In genomic region chr7:108094375-108094774, GRCh38 we compare ENCODE assay signal across 13 cellular contexts. TPM values are rescaled to one million over a fixed set of nuclear protein-coding genes. Genes with fewer than 3 reads are reported as not detected.
DNase-seq lines count a peak whose midpoint lies in the region; ATAC-seq, FAIRE-seq and TF ChIP-seq lines count a peak whose summit lies in the region.
"Had no signal": no experiment of that assay in that cellular context is flagged by ENCODE, and none has a peak within 500 bp of the region (broad histone marks: within the 10 kb centered on the region; RNA-seq: fewer than 3 reads in every experiment).

No MANE protein-coding gene starts in this region.

- POLR2A ChIA-PET in CD8-positive, alpha-beta T cell (lab: Charles Lee): no interaction called here

- H3K9me3 ChIP-seq in pancreas (no peaks in the 10 kb centered on the region), kidney (ENCODE audit: control insufficient read depth in 1 of 2, low read length in 2 of 2) (no peaks in the 10 kb centered on the region)
- no peaks in the 10 kb centered on the region for H3K9me3 ChIP-seq in CD8-positive, alpha-beta T cell (ENCODE audit: low read length)
- H3K9me3 ChIP-seq: Peyer's patch had no signal

- H3K36me3 ChIP-seq in pancreas (no peaks in the 10 kb centered on the region), kidney (ENCODE audit: control insufficient read depth in 1 of 2, insufficient read depth in 2 of 2, low read length in 2 of 2) (no peaks in the 10 kb centered on the region)
- H3K36me3 ChIP-seq in CD8-positive, alpha-beta T cell (ENCODE audit: insufficient read depth, low read length): no peaks in the 10 kb centered on the region
- H3K36me3 ChIP-seq: Peyer's patch had no signal

- intact Hi-C loops in pancreas (cut with DNase I): no loop called here
- intact Hi-C loops in kidney (cut with DNase I): no loop called here
- intact Hi-C loops in CD8-positive, alpha-beta T cell (cut with DNase I, micrococcal nuclease): no loop called here

- H3K4me1 ChIP-seq in pancreas (peaks cover 12 to 28% (median 28%) of the 10 kb centered on the region in 3 donors), kidney (ENCODE audit: control insufficient read depth in 1 of 2, insufficient read depth in 1 of 2, low read depth in 1 of 2, low read length in 2 of 2) (peaks cover 11 to 13% of the 10 kb centered on the region in 2 donors)
- H3K4me1 ChIP-seq in CD8-positive, alpha-beta T cell (ENCODE audit: insufficient read depth, low read length): no peaks in the 10 kb centered on the region
- H3K4me1 ChIP-seq: parathyroid adenoma had no signal

- no peak overlapping the region for H3K9ac ChIP-seq in kidney (ENCODE audit: low read length in 2 of 2)
- H3K9ac ChIP-seq: parathyroid adenoma had no signal

- H3K9me3 Mint-ChIP-seq in CD8-positive, alpha-beta T cell: no peaks in the 10 kb centered on the region
- H3K9me3 Mint-ChIP-seq: activated T-cell treated with anti-CD3 and anti-CD28 coated beads, Interleukin-2, amount 50 U/mL, for 72 hours had no signal

- no peaks in the 10 kb centered on the region for H3K36me3 Mint-ChIP-seq in CD8-positive, alpha-beta T cell
- H3K36me3 Mint-ChIP-seq: CD14-positive monocyte had no signal

- CTCF ChIA-PET in CD8-positive, alpha-beta T cell (lab: Charles Lee): no interaction called here

- peaks cover 8% of the 10 kb centered on the region for H3K27me3 Mint-ChIP-seq in CD8-positive, alpha-beta T cell (ENCODE audit: low read depth)

- H3K4me3 ChIP-seq in AG09309 (ENCODE audit: control insufficient read depth, low read depth, low read length): no peak overlapping the region
- peak overlapping the region in 1 of 2 donors; percentile 1 for H3K4me3 ChIP-seq in foreskin fibroblast (ENCODE audit: low read depth in 1 of 2, low read length in 2 of 2)
- H3K4me3 ChIP-seq in pancreas: peak overlapping the region in 1 of 4 donors; percentile 14
- no peak overlapping the region for H3K4me3 ChIP-seq in kidney (ENCODE audit: low read length in 2 of 2)
- no peak overlapping the region for H3K4me3 ChIP-seq in CD8-positive, alpha-beta T cell (ENCODE audit: low read depth, low read length)

- no peaks in the 10 kb centered on the region for H3K4me1 Mint-ChIP-seq in CD8-positive, alpha-beta T cell (ENCODE audit: low read depth)
- H3K4me1 Mint-ChIP-seq: CD14-positive monocyte had no signal

- H3K27ac ChIP-seq in VCaP: peak overlapping the region; percentile 98
- H3K27ac ChIP-seq in pancreas: peak overlapping the region; percentile 29 to 85 (median 57)
- peak overlapping the region in 1 of 2 donors; percentile 89 for H3K27ac ChIP-seq in kidney (ENCODE audit: low read depth in 2 of 2, low read length in 2 of 2)
- no peak overlapping the region for H3K27ac ChIP-seq in CD8-positive, alpha-beta T cell (ENCODE audit: low read depth, low read length)
- H3K27ac ChIP-seq: parathyroid adenoma had no signal

- H3K27ac Mint-ChIP-seq in CD8-positive, alpha-beta T cell: no peak overlapping the region
- H3K27ac Mint-ChIP-seq: activated T-cell treated with anti-CD3 and anti-CD28 coated beads, Interleukin-2, amount 50 U/mL, for 72 hours; CD14-positive monocyte had no signal

- no peak overlapping the region for H3K4me3 Mint-ChIP-seq in CD8-positive, alpha-beta T cell
- H3K4me3 Mint-ChIP-seq: activated T-cell treated with anti-CD3 and anti-CD28 coated beads, Interleukin-2, amount 50 U/mL, for 72 hours; CD14-positive monocyte had no signal

- TF ChIP-seq CTCF in AG09309 (IDR thresholded peaks at IDR 0.05; ENCODE audit: control insufficient read depth, insufficient read depth, low read depth, low read length, missing control alignments) (no peak), VCaP (conservative IDR thresholded peaks at IDR 0.05) (no peak), foreskin fibroblast (IDR thresholded peaks at IDR 0.05; ENCODE audit: low read depth, low read length) (no peak), pancreas (IDR thresholded peaks at IDR 0.05) (no peak), kidney (IDR thresholded peaks at IDR 0.05; ENCODE audit: borderline replicate concordance, extremely low read depth, insufficient read depth) (no peak)
- TF ChIP-seq CTCF in CD8-positive, alpha-beta T cell (IDR thresholded peaks at IDR 0.05): no peak

- DNase-seq in AG09309 (ENCODE audit: low read depth): peak; percentile 71
- peak; percentile 82 to 91 for DNase-seq in foreskin fibroblast
- no peak for DNase-seq in pancreas
- no peak for DNase-seq in stimulated activated CD4-positive, alpha-beta T cell treated with anti-CD3 and anti-CD28 coated beads, Interleukin-2, amount 100 ng/mL, for 48 hours
- DNase-seq in kidney: no peak
- no peak for DNase-seq in CD8-positive, alpha-beta T cell
- DNase-seq: activated T-cell treated with anti-CD3 and anti-CD28 coated beads, Interleukin-2, amount 50 U/mL, for 72 hours; cortex of kidney; Peyer's patch had no signal

- no peak for FAIRE-seq in pancreas (lab: Jason Lieb, UNC)
- no peak for FAIRE-seq in kidney (lab: Jason Lieb, UNC)

- H3K27me3 ChIP-seq in pancreas: no peaks in the 10 kb centered on the region
- H3K27me3 ChIP-seq in CD8-positive, alpha-beta T cell (ENCODE audit: insufficient read depth, low read length): no peaks in the 10 kb centered on the region
- H3K27me3 ChIP-seq: Peyer's patch had no signal

- ATAC-seq in pancreas (peak in 3 of 4 donors; percentile 9 to 31 (median 21)), GM21367 (IDR thresholded peaks at IDR 0.05; ENCODE audit: unreplicated experiment) (no peak)
- no peak for ATAC-seq in CD8-positive, alpha-beta T cell
- ATAC-seq: activated T-cell treated with anti-CD3 and anti-CD28 coated beads, Interleukin-2, amount 50 U/mL, for 72 hours had no signal

- 3% methylated on average over 1 of the region's 1 CpG for WGBS in pancreas, 2 donors

RNA-seq across cellular contexts. Expression of gene LAMB4, which starts 35.8 kb away (rescaled TPM):
- total RNA-seq in pancreas (under 1 TPM; 0.22 to 0.78 (median 0.50) TPM), kidney (1.2 TPM)
- polyA plus RNA-seq in pancreas (under 1 TPM; 0.40 to 0.72 TPM), kidney (ENCODE audit: insufficient read depth, low read depth, low replicate concordance) (5.4 TPM)
- total RNA-seq in CD8-positive, alpha-beta T cell: under 1 TPM; 0.11 to 0.46 TPM
- total RNA-seq: activated T-cell treated with anti-CD3 and anti-CD28 coated beads, Interleukin-2, amount 50 U/mL, for 72 hours had no signal
- polyA plus RNA-seq: CD14-positive monocyte had no signal

Comparison
In these comparisons a context has a peak if more than half of its experiments do, and no peak if none do; other contexts are left out.
1. DNase-seq: peak in AG09309 (single experiment) and foreskin fibroblast (2 of 2); none in pancreas (0 of 6), stimulated activated CD4-positive, alpha-beta T cell treated with anti-CD3 and anti-CD28 coated beads, Interleukin-2, amount 100 ng/mL, for 48 hours (0 of 2), kidney (single experiment) and CD8-positive, alpha-beta T cell (0 of 7).
2. ATAC-seq: peak in pancreas (3 of 4); none in GM21367 (single experiment) and CD8-positive, alpha-beta T cell (single experiment).